20 cellular contexts compared by ENCODE assay signal in the genomic region with DNA sequence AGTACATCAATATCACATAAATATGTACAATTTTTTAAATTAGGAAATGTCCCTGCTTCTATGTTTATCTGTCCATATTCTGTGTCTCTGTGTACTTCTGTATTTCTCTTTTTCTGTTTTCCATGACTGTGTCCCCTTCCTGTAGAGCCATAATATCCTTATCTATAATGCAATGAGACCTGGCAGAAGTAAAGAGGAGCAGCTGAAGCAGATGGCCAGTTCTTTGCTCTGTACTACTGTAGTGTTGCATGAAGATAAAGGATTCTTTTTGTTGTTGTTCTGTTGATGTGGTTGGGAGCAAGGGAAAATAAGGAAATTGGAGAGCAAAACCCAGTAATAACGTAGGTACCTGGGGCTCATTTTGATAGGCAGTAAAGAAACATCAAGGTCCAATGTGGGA.
"Had no signal": no experiment of that assay in that cellular context is flagged by ENCODE, and none has a peak within 500 bp of the region (broad histone marks: within the 10 kb centered on the region; RNA-seq: fewer than 3 reads in every experiment).

No MANE protein-coding gene starts in this region.

- H3K9me3 Mint-ChIP-seq: activated naive CD8-positive, alpha-beta T cell treated with anti-CD3 and anti-CD28 coated beads, Interleukin-2, amount 10 ng/mL, durations not matched to agents 7 days and 5 days; activated T-helper 1 cell treated with anti-CD3 and anti-CD28 coated beads, Interleukin-12 subunit alpha, Interleukin-12 subunit beta, Interleukin-2, Interleukin-4 antibody, amounts not matched to agents 30 ng/mL and 10 ng/mL and 1 ng/mL, durations not matched to agents 14 hours and 24 hours and 36 hours; type B pancreatic cell had no signal

- H2AFZ ChIP-seq: parathyroid adenoma had no signal

- H3K4me3 ChIP-seq: cardiac muscle cell, lower lobe of right lung, sigmoid colon, testis had no signal

- H3K36me3 ChIP-seq: cardiac muscle cell, lower lobe of right lung, neutrophil, sigmoid colon had no signal

- H3K79me2 ChIP-seq: parathyroid adenoma had no signal

- H3K27me3 Mint-ChIP-seq: activated naive CD8-positive, alpha-beta T cell treated with anti-CD3 and anti-CD28 coated beads, Interleukin-2, amount 10 ng/mL, durations not matched to agents 7 days and 5 days; effector memory CD8-positive, alpha-beta T cell; stimulated activated memory B cell treated with anti-CD40 and anti-IgM and Interleukin-4, amounts not matched to agents 10 μg/mL and 1 μg/mL and 100 μg/mL, for 72 hours; type B pancreatic cell had no signal

- H3K27me3 ChIP-seq: cardiac muscle cell, neutrophil, sigmoid colon, testis had no signal

- H3K9me3 ChIP-seq: lower lobe of right lung, neutrophil, sigmoid colon, testis had no signal

- H3K4me1 Mint-ChIP-seq: activated naive CD8-positive, alpha-beta T cell treated with anti-CD3 and anti-CD28 coated beads, Interleukin-2, amount 10 ng/mL, durations not matched to agents 7 days and 5 days; natural killer cell; stimulated activated memory B cell treated with anti-CD40 and anti-IgM and Interleukin-4, amounts not matched to agents 10 μg/mL and 1 μg/mL and 100 μg/mL, for 72 hours had no signal

- DNase-seq: activated CD4-positive, alpha-beta T cell treated with anti-CD3 and anti-CD28 coated beads for 1 hour; activated CD4-positive, alpha-beta T cell treated with anti-CD3 and anti-CD28 coated beads, Interleukin-2, amount 50 U/mL, for 4 hours; activated gamma-delta T cell treated with Interleukin-2 at 50 U/mL for 16 hours; activated naive CD8-positive, alpha-beta T cell treated with anti-CD3 and anti-CD28 coated beads, Interleukin-2, amount 10 ng/mL, durations not matched to agents 7 days and 5 days; amygdala; effector memory CD8-positive, alpha-beta T cell; left cardiac atrium; lower lobe of right lung; natural killer cell; sigmoid colon; stimulated activated CD4-positive, alpha-beta T cell treated with anti-CD3 and anti-CD28 coated beads, Interleukin-4, amount 100 ng/mL, for 4 hours; T-helper 9 cell; testis had no signal

- H3K4me1 ChIP-seq: lower lobe of right lung, parathyroid adenoma, testis had no signal

- H3K4me3 Mint-ChIP-seq: activated naive CD8-positive, alpha-beta T cell treated with anti-CD3 and anti-CD28 coated beads, Interleukin-2, amount 10 ng/mL, durations not matched to agents 7 days and 5 days; activated T-helper 1 cell treated with anti-CD3 and anti-CD28 coated beads, Interleukin-12 subunit alpha, Interleukin-12 subunit beta, Interleukin-2, Interleukin-4 antibody, amounts not matched to agents 30 ng/mL and 10 ng/mL and 1 ng/mL, durations not matched to agents 14 hours and 24 hours and 36 hours; effector memory CD8-positive, alpha-beta T cell; natural killer cell; stimulated activated memory B cell treated with anti-CD40 and anti-IgM and Interleukin-4, amounts not matched to agents 10 μg/mL and 1 μg/mL and 100 μg/mL, for 72 hours; type B pancreatic cell had no signal

- H3K27ac Mint-ChIP-seq: activated naive CD8-positive, alpha-beta T cell treated with anti-CD3 and anti-CD28 coated beads, Interleukin-2, amount 10 ng/mL, durations not matched to agents 7 days and 5 days; activated T-helper 1 cell treated with anti-CD3 and anti-CD28 coated beads, Interleukin-12 subunit alpha, Interleukin-12 subunit beta, Interleukin-2, Interleukin-4 antibody, amounts not matched to agents 30 ng/mL and 10 ng/mL and 1 ng/mL, durations not matched to agents 14 hours and 24 hours and 36 hours; effector memory CD8-positive, alpha-beta T cell; natural killer cell; stimulated activated memory B cell treated with anti-CD40 and anti-IgM and Interleukin-4, amounts not matched to agents 10 μg/mL and 1 μg/mL and 100 μg/mL, for 72 hours; type B pancreatic cell had no signal

- ATAC-seq: effector memory CD8-positive, alpha-beta T cell; left cardiac atrium; lower lobe of right lung; natural killer cell; stimulated activated memory B cell treated with anti-CD40 and anti-IgM and Interleukin-4, amounts not matched to agents 10 μg/mL and 1 μg/mL and 100 μg/mL, for 72 hours had no signal

- H3K36me3 Mint-ChIP-seq: activated naive CD8-positive, alpha-beta T cell treated with anti-CD3 and anti-CD28 coated beads, Interleukin-2, amount 10 ng/mL, durations not matched to agents 7 days and 5 days; natural killer cell; stimulated activated memory B cell treated with anti-CD40 and anti-IgM and Interleukin-4, amounts not matched to agents 10 μg/mL and 1 μg/mL and 100 μg/mL, for 72 hours; type B pancreatic cell had no signal

- H3K27ac ChIP-seq: cardiac muscle cell, lower lobe of right lung, neutrophil, parathyroid adenoma, sigmoid colon, testis, VCaP had no signal
